In genomic region chr6:33672808-33673207, GRCh38 we compare ENCODE assay signal across 9 cellular contexts. TPM values are rescaled to one million over a fixed set of nuclear protein-coding genes. Genes with fewer than 3 reads are reported as not detected.
DNase-seq lines count a peak whose midpoint lies in the region; ATAC-seq and TF ChIP-seq lines count a peak whose summit lies in the region.
"Had no signal": no experiment of that assay in that cellular context is flagged by ENCODE, and none has a peak within 500 bp of the region (broad histone marks: within the 10 kb centered on the region; RNA-seq: fewer than 3 reads in every experiment).

No MANE protein-coding gene starts in this region.

- no peak overlapping the region for H3K4me3 ChIP-seq in CD4-positive, alpha-beta memory T cell (ENCODE audit: low read length in 2 of 2)

- H3K4me1 ChIP-seq in CD4-positive, alpha-beta memory T cell (ENCODE audit: insufficient read depth, low read length) = peaks cover 14% of the 10 kb centered on the region

- no peak overlapping the region for H3K27ac ChIP-seq in CD4-positive, alpha-beta memory T cell (ENCODE audit: low read depth, low read length)

- ATAC-seq in WTC11 (peak; percentile 60), HG03520 (IDR thresholded peaks at IDR 0.05; ENCODE audit: unreplicated experiment) (no peak)

- H3K9me3 Mint-ChIP-seq in WTC11 = no peaks in the 10 kb centered on the region
- no peaks in the 10 kb centered on the region for H3K9me3 Mint-ChIP-seq in CD4-positive, alpha-beta memory T cell
- H3K9me3 Mint-ChIP-seq: naive B cell had no signal

- no peaks in the 10 kb centered on the region for H3K9me3 ChIP-seq in CD4-positive, alpha-beta memory T cell (ENCODE audit: control insufficient read depth in 1 of 2, low read length in 2 of 2)

- H3K27me3 Mint-ChIP-seq in WTC11 (ENCODE audit: low read depth) = no peaks in the 10 kb centered on the region
- no peaks in the 10 kb centered on the region for H3K27me3 Mint-ChIP-seq in CD4-positive, alpha-beta memory T cell
- H3K27me3 Mint-ChIP-seq: naive B cell had no signal

- no peak for TF ChIP-seq CTCF in WTC11 (IDR thresholded peaks at IDR 0.05)

- H3K36me3 ChIP-seq in CD4-positive, alpha-beta memory T cell (ENCODE audit: insufficient read depth, low read length) = peaks cover 66% of the 10 kb centered on the region

- intact Hi-C loops in CD4-positive, alpha-beta memory T cell (cut with micrococcal nuclease) = no loop called here

- POLR2A ChIA-PET in WTC11 (lab: Charles Lee) = no interaction called here
- POLR2A ChIA-PET in CD4-positive, alpha-beta memory T cell (lab: Charles Lee; ENCODE audit: partially characterized antibody) = no interaction called here

- no peaks in the 10 kb centered on the region for H3K27me3 ChIP-seq in CD4-positive, alpha-beta memory T cell (ENCODE audit: insufficient read depth, low read length)

- CTCF ChIA-PET in WTC11 (lab: Charles Lee) = interaction anchor here (0.6 to 2.8 kb wide), 7 partner anchors 25 to 92 kb away, joined by 3 to 10 read pairs (median 4); partner anchors contain the start of gene BAK1
- CTCF ChIA-PET in CD4-positive, alpha-beta memory T cell (lab: Charles Lee; ENCODE audit: partially characterized antibody) = no interaction called here

- H3K36me3 Mint-ChIP-seq in WTC11 = peaks cover 35% of the 10 kb centered on the region
- peaks cover 37 to 65% of the 10 kb centered on the region in 2 donors for H3K36me3 Mint-ChIP-seq in CD4-positive, alpha-beta memory T cell

- DNase-seq in DMS53 (lab: John Stamatoyannopoulos, UW) (peak; percentile 71), DMS53 treated with DMSO at 0.1 percent for 48 hours (lab: John Stamatoyannopoulos, UW; ENCODE audit: unreplicated experiment) (no peak), WTC11 (ENCODE audit: low spot score) (peak; percentile 35), iPS-NIHi11 (ENCODE audit: low spot score) (peak; percentile 76), ureter (ENCODE audit: low spot score) (peak; percentile 75), NCI-H1417 (lab: John Stamatoyannopoulos, UW) (no peak)
- no peak for DNase-seq in CD4-positive, alpha-beta memory T cell
- DNase-seq: naive B cell had no signal

- no peak overlapping the region for H3K27ac Mint-ChIP-seq in WTC11
- H3K27ac Mint-ChIP-seq in CD4-positive, alpha-beta memory T cell = no peak overlapping the region

- H3K4me1 Mint-ChIP-seq in WTC11 = no peaks in the 10 kb centered on the region
- H3K4me1 Mint-ChIP-seq in CD4-positive, alpha-beta memory T cell = peaks cover 14 to 19% (median 17%) of the 10 kb centered on the region in 4 donors

- no peak overlapping the region for H3K4me3 Mint-ChIP-seq in WTC11
- H3K4me3 Mint-ChIP-seq in CD4-positive, alpha-beta memory T cell = no peak overlapping the region
- H3K4me3 Mint-ChIP-seq: naive B cell had no signal

TF ChIP-seq in WTC11, 78 proteins besides CTCF, POLR2A, EP300 and RAD21:
- TF ChIP-seq GABPB1 (CRISPR knock-in tag; IDR thresholded peaks at IDR 0.05) (0 out of 2 replicates have a peak, but pooled peaks have one; percentile 12), TP53 (CRISPR knock-in tag; IDR thresholded peaks at IDR 0.05) (no peak)
TF ChIP-seq in WTC11: peak in this region for 1.

RNA-seq across cellular contexts. Expression of gene UQCC2, which starts 38.7 kb away (rescaled TPM):
- total RNA-seq in WTC11 (2021) (65.8 to 105 TPM (median 95.3 TPM) in 3 replicates), ureter (74.2 TPM)
- 10 to 100 TPM; 22.8 to 24.8 TPM for total RNA-seq in CD4-positive, alpha-beta memory T cell
- polyA plus RNA-seq in CD4-positive, alpha-beta memory T cell = 10 to 100 TPM; 44.4 to 57.9 TPM

RNA-seq across cellular contexts. Expression of gene ITPR3, which starts 51.7 kb away (rescaled TPM):
- total RNA-seq in WTC11 (2021) (42.5 to 47.3 TPM (median 42.9 TPM) in 3 replicates), ureter (31.3 TPM)
- 10 to 100 TPM; 71.2 to 72.4 TPM for total RNA-seq in CD4-positive, alpha-beta memory T cell
- polyA plus RNA-seq in CD4-positive, alpha-beta memory T cell = 1 to 10 TPM in 1 of 2 donors, under 1 TPM in 1; 0.55 to 8.1 TPM

Comparison
In these comparisons a context has a peak if more than half of its experiments do, and no peak if none do; other contexts are left out.
1. DNase-seq: peak in DMS53 (single experiment), WTC11 (single experiment), iPS-NIHi11 (single experiment) and ureter (single experiment); none in DMS53 treated with DMSO at 0.1 percent for 48 hours (single experiment), CD4-positive, alpha-beta memory T cell (0 of 5) and NCI-H1417 (0 of 3).